33 cellular contexts compared by ENCODE assay signal in the genomic region with DNA sequence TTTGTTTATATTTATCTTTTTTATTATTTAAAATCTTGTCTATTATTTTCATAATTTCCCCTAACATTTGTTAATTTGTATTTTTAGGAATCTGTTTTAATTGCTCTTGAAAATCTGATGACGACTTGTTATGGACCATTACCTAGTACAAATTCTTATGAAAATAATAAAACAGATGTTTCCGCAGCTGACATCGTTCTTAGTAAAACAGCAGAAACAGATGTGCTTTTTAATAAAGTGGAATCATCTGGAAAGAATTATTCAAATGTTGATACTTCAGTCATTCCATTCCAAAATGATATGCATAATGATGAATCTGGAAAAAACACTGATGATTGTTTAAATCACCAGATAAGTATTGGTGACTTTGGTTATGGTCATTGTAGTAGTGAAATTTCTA.
DNase-seq lines count a peak whose midpoint lies in the region; ATAC-seq, FAIRE-seq and TF ChIP-seq lines count a peak whose summit lies in the region.
"Had no signal": no experiment of that assay in that cellular context is flagged by ENCODE, and none has a peak within 500 bp of the region (broad histone marks: within the 10 kb centered on the region; RNA-seq: fewer than 3 reads in every experiment).

No MANE protein-coding gene starts in this region.

- peaks cover 15% of the 10 kb centered on the region for H3K4me1 ChIP-seq in GM23248 (ENCODE audit: insufficient read depth)
- H3K4me1 ChIP-seq: lower lobe of right lung, prostate gland, transverse colon had no signal

- no peaks in the 10 kb centered on the region for H3K9me3 Mint-ChIP-seq in activated naive CD8-positive, alpha-beta T cell treated with anti-CD3 and anti-CD28 coated beads, Interleukin-2, amount 50 U/mL, for 24 hours
- H3K9me3 Mint-ChIP-seq in activated naive CD8-positive, alpha-beta T cell treated with anti-CD3 and anti-CD28 coated beads for 36 hours: no peaks in the 10 kb centered on the region
- H3K9me3 Mint-ChIP-seq: activated naive CD4-positive, alpha-beta T cell treated with anti-CD3 and anti-CD28 coated beads, Interleukin-2, amount 50 U/mL, for 24 hours; activated T-helper 2 cell treated with anti-CD3 and anti-CD28 coated beads, Interferon-gamma antibody, Interleukin-2, Interleukin-4, amounts not matched to agents 10 μg/mL and 5 μg/mL and 100 μg/mL, durations not matched to agents 14 hours and 24 hours and 36 hours; CD4-positive, alpha-beta T cell; effector memory CD8-positive, alpha-beta T cell; H9; naive thymus-derived CD4-positive, alpha-beta T cell had no signal

- ATAC-seq in activated naive CD8-positive, alpha-beta T cell treated with anti-CD3 and anti-CD28 coated beads, Interleukin-2, amount 50 U/mL, for 24 hours: no peak
- ATAC-seq in HG03439 (IDR thresholded peaks at IDR 0.05; ENCODE audit: unreplicated experiment) (no peak), HG03342 (IDR thresholded peaks at IDR 0.05; ENCODE audit: unreplicated experiment) (no peak)
- ATAC-seq: activated CD4-positive, alpha-beta T cell treated with anti-CD3 and anti-CD28 coated beads for 36 hours; activated CD8-positive, alpha-beta T cell treated with anti-CD3 and anti-CD28 coated beads, Interleukin-2, amount 10 ng/mL, durations not matched to agents 7 days and 5 days; effector memory CD8-positive, alpha-beta T cell; lower lobe of right lung; naive thymus-derived CD4-positive, alpha-beta T cell; Panc1 had no signal

- no peaks in the 10 kb centered on the region for H3K79me2 ChIP-seq in GM23248 (ENCODE audit: insufficient read depth)
- H3K79me2 ChIP-seq: hepatocyte had no signal

- FAIRE-seq in TTC549 (lab: Jason Lieb, UNC): peak; percentile 78

- DNase-seq in activated naive CD8-positive, alpha-beta T cell treated with anti-CD3 and anti-CD28 coated beads, Interleukin-2, amount 50 U/mL, for 24 hours: no peak
- no peak for DNase-seq in activated naive CD8-positive, alpha-beta T cell treated with anti-CD3 and anti-CD28 coated beads for 36 hours
- peak; percentile 27 for DNase-seq in fibroblast of the aortic adventitia (ENCODE audit: low read depth)
- no peak for DNase-seq in activated CD4-positive, CD25-positive, alpha-beta regulatory T cell (lab: John Stamatoyannopoulos, UW)
- no peak for DNase-seq in GM23248
- DNase-seq: 8988T; activated CD4-positive, alpha-beta T cell treated with anti-CD3 and anti-CD28 coated beads for 36 hours; activated CD8-positive, alpha-beta T cell treated with anti-CD3 and anti-CD28 coated beads, Interleukin-2, amount 10 ng/mL, durations not matched to agents 7 days and 5 days; AML-193; anterior cingulate cortex; CD4-positive, alpha-beta T cell; DND-41; effector memory CD8-positive, alpha-beta T cell; erythroblast; H9; lower lobe of right lung; midbrain; naive thymus-derived CD4-positive, alpha-beta T cell; NCI-H1436 treated with DMSO at 0.1 percent for 48 hours; SHP77; stimulated activated CD4-positive, alpha-beta T cell treated with anti-CD3 and anti-CD28 coated beads, Interleukin-15, amount 100 ng/mL, for 24 hours; stimulated activated CD4-positive, alpha-beta T cell treated with anti-CD3 and anti-CD28 coated beads, Interleukin-4, amount 100 ng/mL, for 4 hours; transverse colon had no signal

- H3K4me3 ChIP-seq in fibroblast of the aortic adventitia (ENCODE audit: low read depth, low read length) (no peak overlapping the region), GM23248 (no peak overlapping the region)
- H3K4me3 ChIP-seq: coronary artery, hepatocyte, lower lobe of right lung, prostate gland, transverse colon had no signal

- peak overlapping the region; percentile 72 for H3K27ac Mint-ChIP-seq in activated naive CD8-positive, alpha-beta T cell treated with anti-CD3 and anti-CD28 coated beads, Interleukin-2, amount 50 U/mL, for 24 hours
- no peak overlapping the region for H3K27ac Mint-ChIP-seq in activated naive CD8-positive, alpha-beta T cell treated with anti-CD3 and anti-CD28 coated beads for 36 hours
- H3K27ac Mint-ChIP-seq: activated CD4-positive, alpha-beta T cell treated with anti-CD3 and anti-CD28 coated beads for 36 hours; activated CD8-positive, alpha-beta T cell treated with anti-CD3 and anti-CD28 coated beads, Interleukin-2, amount 10 ng/mL, durations not matched to agents 7 days and 5 days; activated T-helper 2 cell treated with anti-CD3 and anti-CD28 coated beads, Interferon-gamma antibody, Interleukin-2, Interleukin-4, amounts not matched to agents 10 μg/mL and 5 μg/mL and 100 μg/mL, durations not matched to agents 14 hours and 24 hours and 36 hours; CD4-positive, alpha-beta T cell; effector memory CD8-positive, alpha-beta T cell; H9; naive thymus-derived CD4-positive, alpha-beta T cell had no signal

- 0 out of 2 replicates have a peak, but pooled peaks cover 5% of the 10 kb centered on the region for H3K36me3 ChIP-seq in GM23248 (ENCODE audit: low read depth)
- H3K36me3 ChIP-seq: neutrophil, prostate gland had no signal

- 83 to 85% methylated on average over 3 of the region's 3 CpGs for WGBS in GM23248 (ENCODE audit: low coverage in 1 of 2, low lambda C conversion rate in 2 of 2, missing lambda C conversion rate in 2 of 2), 2 experiments

- peaks cover 10% of the 10 kb centered on the region for H3K4me1 Mint-ChIP-seq in activated naive CD8-positive, alpha-beta T cell treated with anti-CD3 and anti-CD28 coated beads, Interleukin-2, amount 50 U/mL, for 24 hours
- peaks cover 5% of the 10 kb centered on the region for H3K4me1 Mint-ChIP-seq in activated naive CD8-positive, alpha-beta T cell treated with anti-CD3 and anti-CD28 coated beads for 36 hours
- H3K4me1 Mint-ChIP-seq: activated naive CD4-positive, alpha-beta T cell treated with anti-CD3 and anti-CD28 coated beads, Interleukin-2, amount 50 U/mL, for 24 hours; naive thymus-derived CD4-positive, alpha-beta T cell had no signal

- no peaks in the 10 kb centered on the region for H3K27me3 Mint-ChIP-seq in activated naive CD8-positive, alpha-beta T cell treated with anti-CD3 and anti-CD28 coated beads, Interleukin-2, amount 50 U/mL, for 24 hours
- no peaks in the 10 kb centered on the region for H3K27me3 Mint-ChIP-seq in activated naive CD8-positive, alpha-beta T cell treated with anti-CD3 and anti-CD28 coated beads for 36 hours
- H3K27me3 Mint-ChIP-seq: activated CD4-positive, alpha-beta T cell treated with anti-CD3 and anti-CD28 coated beads for 36 hours; activated naive CD4-positive, alpha-beta T cell treated with anti-CD3 and anti-CD28 coated beads, Interleukin-2, amount 50 U/mL, for 24 hours; CD4-positive, alpha-beta T cell; effector memory CD8-positive, alpha-beta T cell; naive thymus-derived CD4-positive, alpha-beta T cell had no signal

- no peak for TF ChIP-seq CTCF in fibroblast of the aortic adventitia (IDR thresholded peaks at IDR 0.05; ENCODE audit: insufficient read depth, low read length)

- peaks cover 48% of the 10 kb centered on the region for H3K36me3 Mint-ChIP-seq in activated naive CD8-positive, alpha-beta T cell treated with anti-CD3 and anti-CD28 coated beads, Interleukin-2, amount 50 U/mL, for 24 hours (ENCODE audit: low read depth)
- peaks cover 32% of the 10 kb centered on the region for H3K36me3 Mint-ChIP-seq in activated naive CD8-positive, alpha-beta T cell treated with anti-CD3 and anti-CD28 coated beads for 36 hours

- no peaks in the 10 kb centered on the region for H4K20me1 ChIP-seq in GM23248 (ENCODE audit: insufficient read depth)

- no peak overlapping the region for H3K9ac ChIP-seq in GM23248

- H3K27ac ChIP-seq in GM23248: no peak overlapping the region
- H3K27ac ChIP-seq: coronary artery, hepatocyte, lower lobe of right lung, neutrophil, prostate gland, transverse colon had no signal

- in situ Hi-C loops in GM23248 (cut with MboI): no loop called here

- no peak overlapping the region for H3K4me3 Mint-ChIP-seq in activated naive CD8-positive, alpha-beta T cell treated with anti-CD3 and anti-CD28 coated beads, Interleukin-2, amount 50 U/mL, for 24 hours
- no peak overlapping the region for H3K4me3 Mint-ChIP-seq in activated naive CD8-positive, alpha-beta T cell treated with anti-CD3 and anti-CD28 coated beads for 36 hours
- H3K4me3 Mint-ChIP-seq: activated CD4-positive, alpha-beta T cell treated with anti-CD3 and anti-CD28 coated beads for 36 hours; activated CD8-positive, alpha-beta T cell treated with anti-CD3 and anti-CD28 coated beads, Interleukin-2, amount 10 ng/mL, durations not matched to agents 7 days and 5 days; activated naive CD4-positive, alpha-beta T cell treated with anti-CD3 and anti-CD28 coated beads, Interleukin-2, amount 50 U/mL, for 24 hours; CD4-positive, alpha-beta T cell; effector memory CD8-positive, alpha-beta T cell; H9; naive thymus-derived CD4-positive, alpha-beta T cell had no signal

- H3K4me2 ChIP-seq in GM23248 (ENCODE audit: unreplicated experiment): no peak overlapping the region
- H3K4me2 ChIP-seq: hepatocyte had no signal

- H3K9me3 ChIP-seq in GM23248 (ENCODE audit: low read depth): no peaks in the 10 kb centered on the region
- H3K9me3 ChIP-seq: lower lobe of right lung, neutrophil, prostate gland, transverse colon had no signal

- H3F3A ChIP-seq in GM23248 (ENCODE audit: insufficient read depth): peaks cover 3% of the 10 kb centered on the region; the same call in 1 of the 2 replicates

- H3K27me3 ChIP-seq in GM23248 (replicated peaks; ENCODE audit: insufficient read depth): no peaks in the 10 kb centered on the region
- H3K27me3 ChIP-seq: hepatocyte, neutrophil, transverse colon had no signal

- H2AFZ ChIP-seq in GM23248: no peak overlapping the region
- H2AFZ ChIP-seq: hepatocyte had no signal

- H3K9me2 ChIP-seq in GM23248 (ENCODE audit: insufficient read depth): no peaks in the 10 kb centered on the region
